In the genomic region with DNA sequence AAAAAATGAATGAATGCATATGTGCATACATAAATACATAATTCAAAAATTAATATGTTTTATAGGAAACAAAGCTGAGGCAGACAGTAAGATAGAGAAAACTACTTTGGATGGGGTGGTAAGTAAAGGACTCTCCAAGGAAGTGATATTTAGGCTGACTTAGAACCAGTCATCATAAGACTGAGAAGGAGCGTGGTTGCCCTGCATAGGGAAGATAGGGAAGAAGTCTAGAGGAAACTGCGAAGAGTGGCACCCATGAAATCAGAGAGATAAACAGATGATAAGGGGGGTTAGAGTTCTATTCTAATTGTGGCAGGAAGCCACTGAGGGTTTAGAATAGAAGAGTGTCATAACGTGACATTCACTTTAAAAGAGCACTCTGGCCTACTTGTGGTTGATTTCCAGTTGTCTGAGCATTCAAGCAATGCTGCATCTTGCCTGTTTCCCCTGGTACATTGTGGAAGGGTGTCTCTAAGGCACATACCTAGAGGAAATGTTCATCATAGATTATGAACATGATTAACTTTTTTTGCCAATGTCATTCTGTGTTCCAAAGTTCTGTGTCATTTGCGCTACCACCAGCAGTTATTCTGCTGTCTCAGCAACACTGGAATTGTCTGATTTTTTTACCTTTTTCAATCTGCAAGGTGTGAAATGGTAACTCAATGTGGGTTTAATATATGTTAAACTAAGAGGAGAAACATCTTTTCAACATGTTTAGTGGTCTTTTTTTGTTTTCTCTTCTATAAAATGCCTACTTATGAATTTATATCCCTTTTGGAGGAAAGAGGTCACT, we compare ENCODE assay signal across 11 cellular contexts. TPM values are rescaled to one million over a fixed set of nuclear protein-coding genes. Genes with fewer than 3 reads are reported as not detected.
DNase-seq lines count a peak whose midpoint lies in the region; ATAC-seq, FAIRE-seq and TF ChIP-seq lines count a peak whose summit lies in the region.
"Had no signal": no experiment of that assay in that cellular context is flagged by ENCODE, and none has a peak within 500 bp of the region (broad histone marks: within the 10 kb centered on the region; RNA-seq: fewer than 3 reads in every experiment).

No MANE protein-coding gene starts in this region.

- DNase-seq in EL: peak; percentile 70
- no peak for DNase-seq in GM12878 (ENCODE audit: low read depth, low spot score)
- DNase-seq in natural killer cell treated with Interleukin-12 subunit alpha and Interleukin-12 subunit beta and Interleukin-15 and Interleukin-18, amount 100 ng/mL, for 72 hours (ENCODE audit: low spot score): no peak
- no peak for DNase-seq in H7
- DNase-seq in midbrain (lab: John Stamatoyannopoulos, UW): no peak
- DNase-seq in NCI-H1930 (lab: John Stamatoyannopoulos, UW): no peak
- DNase-seq: hypothalamus, NCI-H1417 treated with DMSO at 0.1 percent for 48 hours had no signal

- H3K4me1 Mint-ChIP-seq in natural killer cell treated with Interleukin-12 subunit alpha and Interleukin-12 subunit beta and Interleukin-15 and Interleukin-18, amount 100 ng/mL, for 72 hours (ENCODE audit: low read depth in 2 of 2): peaks cover 8% of the 10 kb centered on the region in 2 donors

- no peak for TF ChIP-seq CTCF in GM12878 (IDR thresholded peaks at IDR 0.05 in 2 of 3, conservative IDR thresholded peaks at IDR 0.05 in 1 of 3; ENCODE audit: control insufficient read depth in 2 of 3, extremely low read depth in 1 of 3, insufficient read depth in 1 of 3, low read depth in 3 of 3, low read length in 3 of 3)

- no peak for TF ChIP-seq EP300 in GM12878 (IDR thresholded peaks at IDR 0.05; ENCODE audit: borderline replicate concordance in 1 of 2, control insufficient read depth in 1 of 2, low read depth in 2 of 2, low read length in 2 of 2)

- H3K9me3 Mint-ChIP-seq in natural killer cell treated with Interleukin-12 subunit alpha and Interleukin-12 subunit beta and Interleukin-15 and Interleukin-18, amount 100 ng/mL, for 72 hours: no peaks in the 10 kb centered on the region

- ATAC-seq in HG03469 (IDR thresholded peaks at IDR 0.05; ENCODE audit: unreplicated experiment): peak; percentile 42
- ATAC-seq in GM12878: peak; percentile 49
- peak; percentile 49 to 50 for ATAC-seq in natural killer cell treated with Interleukin-12 subunit alpha and Interleukin-12 subunit beta and Interleukin-15 and Interleukin-18, amount 100 ng/mL, for 72 hours
- ATAC-seq in GM18873 (IDR thresholded peaks at IDR 0.05; ENCODE audit: low FRiP score, unreplicated experiment): no peak
- ATAC-seq: Panc1 had no signal

- no peaks in the 10 kb centered on the region for H4K20me1 ChIP-seq in GM12878 (ENCODE audit: control insufficient read depth, insufficient read depth)

- RAD21 ChIA-PET in GM12878 (lab: Charles Lee; ENCODE audit: unreplicated experiment): interaction anchor here (1.0 kb wide), 2 partner anchors 15 to 157 kb away, joined by 3 read pairs; no protein-coding TSS in a partner anchor

- intact Hi-C loops in GM12878 (cut with micrococcal nuclease; ENCODE audit: unreplicated experiment): no loop called here

- CTCF ChIA-PET in GM12878 (lab: Yijun Ruan, JAX): no interaction called here

- no peak for TF ChIP-seq POLR2A in GM12878 (IDR thresholded peaks at IDR 0.05; ENCODE audit: low read depth, low read length)

- H3K36me3 ChIP-seq in GM12878 (ENCODE audit: control insufficient read depth in 2 of 2, insufficient read depth in 2 of 2, low read length in 1 of 2): no peaks in the 10 kb centered on the region
- H3K36me3 ChIP-seq in H7 (replicated peaks; ENCODE audit: control insufficient read depth, insufficient read depth, low read length): no peaks in the 10 kb centered on the region

- no peak overlapping the region for H3K27ac ChIP-seq in GM12878 (ENCODE audit: control insufficient read depth, insufficient read depth)

- H3K4me2 ChIP-seq in GM12878 (ENCODE audit: control insufficient read depth, insufficient read depth): no peak overlapping the region

- H3K27me3 ChIP-seq in GM12878 (replicated peaks in 1 of 2; ENCODE audit: control insufficient read depth in 2 of 2, insufficient read depth in 2 of 2, low read length in 1 of 2): no peaks in the 10 kb centered on the region
- H3K27me3 ChIP-seq in H7 (ENCODE audit: control insufficient read depth, insufficient read depth, low read length): no peaks in the 10 kb centered on the region

- 76% methylated on average over 4 of the region's 4 CpGs for WGBS in GM12878 (ENCODE audit: insufficient coverage, insufficient replicate concordance, low lambda C conversion rate, missing lambda C conversion rate)

- H3K9me3 ChIP-seq in GM12878 (replicated peaks; ENCODE audit: control insufficient read depth, insufficient read depth, low read length): no peaks in the 10 kb centered on the region

- no peak overlapping the region for H3K4me3 ChIP-seq in GM12878
- no peak overlapping the region for H3K4me3 ChIP-seq in H7 (ENCODE audit: insufficient read depth, low read depth, low read length)

- H3K9ac ChIP-seq in GM12878 (ENCODE audit: control insufficient read depth, insufficient read depth, low read length): no peak overlapping the region

- in situ Hi-C loops in GM12878 (cut with MboI): no loop called here

- H3K79me2 ChIP-seq in GM12878 (ENCODE audit: control insufficient read depth, insufficient read depth, low read length): no peaks in the 10 kb centered on the region

- SMC1A ChIA-PET in GM12878 (lab: Charles Lee; ENCODE audit: uncharacterized antibody, unreplicated experiment): no interaction called here

- TF ChIP-seq RAD21 in GM12878 (IDR thresholded peaks at IDR 0.05; ENCODE audit: insufficient read depth, low read depth, low read length): no peak

- peak overlapping the region in 1 of 2 donors; percentile 11 for H3K27ac Mint-ChIP-seq in natural killer cell treated with Interleukin-12 subunit alpha and Interleukin-12 subunit beta and Interleukin-15 and Interleukin-18, amount 100 ng/mL, for 72 hours

- FAIRE-seq in GM12878 (lab: Jason Lieb, UNC): no peak

- no peak overlapping the region for H2AFZ ChIP-seq in GM12878 (ENCODE audit: control insufficient read depth, low read depth, low read length)

- POLR2A ChIA-PET in GM12878 (lab: Charles Lee): no interaction called here

- no peaks in the 10 kb centered on the region for H3K36me3 Mint-ChIP-seq in natural killer cell treated with Interleukin-12 subunit alpha and Interleukin-12 subunit beta and Interleukin-15 and Interleukin-18, amount 100 ng/mL, for 72 hours

- H3K4me3 Mint-ChIP-seq in natural killer cell treated with Interleukin-12 subunit alpha and Interleukin-12 subunit beta and Interleukin-15 and Interleukin-18, amount 100 ng/mL, for 72 hours: no peak overlapping the region

- H3K4me1 ChIP-seq in GM12878 (ENCODE audit: control insufficient read depth, insufficient read depth, low read length): no peaks in the 10 kb centered on the region

- no TSS peak for BruUV-seq in GM12878 (replicated peaks; lab: Mats Ljungman, UMichigan)

- peaks cover 0 to 2% of the 10 kb centered on the region in 2 donors for H3K27me3 Mint-ChIP-seq in natural killer cell treated with Interleukin-12 subunit alpha and Interleukin-12 subunit beta and Interleukin-15 and Interleukin-18, amount 100 ng/mL, for 72 hours

TF ChIP-seq in GM12878, 131 proteins besides CTCF, POLR2A, EP300 and RAD21:
- TF ChIP-seq BHLHE40 (IDR thresholded peaks at IDR 0.05; ENCODE audit: borderline replicate concordance in 1 of 2, low read depth in 2 of 2, low read length in 1 of 2) (peak in 1 of 2 experiments; percentile 16; a peak in 1 of 4 replicates), ZZZ3 (IDR thresholded peaks at IDR 0.05; ENCODE audit: control insufficient read depth, insufficient read length, low read depth) (no peak)
- TF ChIP-seq, protein P1, sequence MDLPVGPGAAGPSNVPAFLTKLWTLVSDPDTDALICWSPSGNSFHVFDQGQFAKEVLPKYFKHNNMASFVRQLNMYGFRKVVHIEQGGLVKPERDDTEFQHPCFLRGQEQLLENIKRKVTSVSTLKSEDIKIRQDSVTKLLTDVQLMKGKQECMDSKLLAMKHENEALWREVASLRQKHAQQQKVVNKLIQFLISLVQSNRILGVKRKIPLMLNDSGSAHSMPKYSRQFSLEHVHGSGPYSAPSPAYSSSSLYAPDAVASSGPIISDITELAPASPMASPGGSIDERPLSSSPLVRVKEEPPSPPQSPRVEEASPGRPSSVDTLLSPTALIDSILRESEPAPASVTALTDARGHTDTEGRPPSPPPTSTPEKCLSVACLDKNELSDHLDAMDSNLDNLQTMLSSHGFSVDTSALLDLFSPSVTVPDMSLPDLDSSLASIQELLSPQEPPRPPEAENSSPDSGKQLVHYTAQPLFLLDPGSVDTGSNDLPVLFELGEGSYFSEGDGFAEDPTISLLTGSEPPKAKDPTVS (IDR thresholded peaks at IDR 0.05; ENCODE audit: low read depth, low read length): no peak

RNA-seq across cellular contexts. Expression of a gene that starts 49.4 kb away (rescaled TPM):
- 31.9 and 35.1 TPM in 2 replicates for total RNA-seq in GM12878 (2013; cell fraction: nucleolus; rRNA removed)
- total RNA-seq in GM12878 (2014; rRNA removed) (7.9 and 9.1 TPM in 2 replicates), GM12878 (2014; rRNA removed; fragmentation: Illumina TruSeq; extraction: Trizol) (7.0 and 7.5 TPM in 2 replicates), GM12878 (2021) (8.1 and 8.2 TPM in 2 replicates)
- 1.9 TPM for polyA plus RNA-seq in GM12878 (2011; ENCODE audit: low read depth)
- polyA plus RNA-seq in GM12878 (2011; rRNA removed) (21.5 and 26.9 TPM in 2 replicates), GM12878 (2014; fragmentation: Illumina TruSeq; extraction: Trizol) (8.8 and 10.1 TPM in 2 replicates), GM12878 (2014; fragmentation: Nextera tagmentation; extraction: Ambion mirVana) (1 to 10 TPM; 1.9 to 2.7 TPM), GM12878 (2014; rRNA removed) (5.3 and 5.9 TPM in 2 replicates), GM12878 (2016; fragmentation: Nextera tagmentation; extraction: Ambion mirVana) (1 to 10 TPM; 8.6 to 9.0 TPM)
- polyA plus RNA-seq in GM12878 (2011; cell fraction: cytosol; rRNA removed): 11.3 and 11.6 TPM in 2 replicates
- 18.2 and 18.7 TPM in 2 replicates for polyA plus RNA-seq in GM12878 (2011; cell fraction: nucleus; rRNA removed)
- polyA plus RNA-seq in GM12878 (2012): 2.0 and 3.6 TPM in 2 replicates
- polyA minus RNA-seq in GM12878 (2011; rRNA and poly(A)+ RNA removed): 9.3 and 9.9 TPM in 2 replicates
- polyA minus RNA-seq in GM12878 (2011; cell fraction: cytosol; rRNA and poly(A)+ RNA removed): 4.4 and 6.7 TPM in 2 replicates
- polyA minus RNA-seq in GM12878 (2011; cell fraction: nucleus; rRNA and poly(A)+ RNA removed): 15.0 and 22.2 TPM in 2 replicates
- total RNA-seq in natural killer cell treated with Interleukin-12 subunit alpha and Interleukin-12 subunit beta and Interleukin-15 and Interleukin-18, amount 100 ng/mL, for 72 hours: 10 to 100 TPM in 1 of 2 donors, 1 to 10 TPM in 1; 8.2 to 10.6 TPM
- total RNA-seq in H7 (2014; rRNA removed; shearing (Covaris generic)): 4.1 and 7.1 TPM in 2 replicates
